ENCODE assay signal across 1 cellular context in the genomic region with DNA sequence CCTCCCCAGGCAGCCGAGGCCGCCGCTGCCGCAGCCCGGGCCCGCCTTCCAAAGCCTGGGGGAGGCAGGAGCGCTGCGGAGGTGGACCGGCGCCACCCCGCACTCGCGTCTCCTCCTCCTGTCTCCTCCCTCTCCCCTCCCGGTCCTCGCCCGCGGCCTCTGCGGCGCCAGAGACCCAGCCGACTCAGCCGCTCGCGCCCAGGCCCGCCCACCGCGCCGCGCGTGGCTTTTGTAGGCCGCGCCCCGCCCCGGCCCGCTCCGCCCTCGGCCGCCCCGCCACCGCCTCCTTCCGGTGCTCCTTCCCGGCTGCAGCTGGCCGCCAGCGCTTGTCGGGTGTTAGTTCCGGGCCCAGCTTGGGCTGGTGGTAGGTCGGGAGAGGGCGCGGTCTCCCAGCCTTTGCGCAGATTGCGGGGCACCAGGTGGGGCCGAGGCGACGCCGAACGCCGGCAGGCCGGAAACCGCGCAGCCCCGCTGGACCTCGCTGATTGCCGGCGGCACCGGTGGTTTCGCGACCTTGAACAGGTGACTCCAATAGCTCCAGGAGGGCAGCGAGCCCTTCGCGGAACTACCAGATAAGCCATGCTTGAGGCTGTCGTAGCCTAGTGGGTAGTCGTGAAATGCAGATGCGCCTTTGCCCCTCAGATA.
TF ChIP-seq lines count a peak whose summit lies in the region.

A gene with protein sequence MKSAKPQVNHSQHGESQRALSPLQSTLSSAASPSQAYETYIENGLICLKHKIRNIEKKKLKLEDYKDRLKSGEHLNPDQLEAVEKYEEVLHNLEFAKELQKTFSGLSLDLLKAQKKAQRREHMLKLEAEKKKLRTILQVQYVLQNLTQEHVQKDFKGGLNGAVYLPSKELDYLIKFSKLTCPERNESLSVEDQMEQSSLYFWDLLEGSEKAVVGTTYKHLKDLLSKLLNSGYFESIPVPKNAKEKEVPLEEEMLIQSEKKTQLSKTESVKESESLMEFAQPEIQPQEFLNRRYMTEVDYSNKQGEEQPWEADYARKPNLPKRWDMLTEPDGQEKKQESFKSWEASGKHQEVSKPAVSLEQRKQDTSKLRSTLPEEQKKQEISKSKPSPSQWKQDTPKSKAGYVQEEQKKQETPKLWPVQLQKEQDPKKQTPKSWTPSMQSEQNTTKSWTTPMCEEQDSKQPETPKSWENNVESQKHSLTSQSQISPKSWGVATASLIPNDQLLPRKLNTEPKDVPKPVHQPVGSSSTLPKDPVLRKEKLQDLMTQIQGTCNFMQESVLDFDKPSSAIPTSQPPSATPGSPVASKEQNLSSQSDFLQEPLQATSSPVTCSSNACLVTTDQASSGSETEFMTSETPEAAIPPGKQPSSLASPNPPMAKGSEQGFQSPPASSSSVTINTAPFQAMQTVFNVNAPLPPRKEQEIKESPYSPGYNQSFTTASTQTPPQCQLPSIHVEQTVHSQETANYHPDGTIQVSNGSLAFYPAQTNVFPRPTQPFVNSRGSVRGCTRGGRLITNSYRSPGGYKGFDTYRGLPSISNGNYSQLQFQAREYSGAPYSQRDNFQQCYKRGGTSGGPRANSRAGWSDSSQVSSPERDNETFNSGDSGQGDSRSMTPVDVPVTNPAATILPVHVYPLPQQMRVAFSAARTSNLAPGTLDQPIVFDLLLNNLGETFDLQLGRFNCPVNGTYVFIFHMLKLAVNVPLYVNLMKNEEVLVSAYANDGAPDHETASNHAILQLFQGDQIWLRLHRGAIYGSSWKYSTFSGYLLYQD (minus strand): TSS at position 202 of the 645 bp plus-strand sequence. CDS start 1,431 bp downstream, outside the sequence.

TF ChIP-seq in WTC11, 78 proteins besides CTCF, POLR2A, EP300 and RAD21 (continued from another document and continues in another):
- TF ChIP-seq, protein P1, sequence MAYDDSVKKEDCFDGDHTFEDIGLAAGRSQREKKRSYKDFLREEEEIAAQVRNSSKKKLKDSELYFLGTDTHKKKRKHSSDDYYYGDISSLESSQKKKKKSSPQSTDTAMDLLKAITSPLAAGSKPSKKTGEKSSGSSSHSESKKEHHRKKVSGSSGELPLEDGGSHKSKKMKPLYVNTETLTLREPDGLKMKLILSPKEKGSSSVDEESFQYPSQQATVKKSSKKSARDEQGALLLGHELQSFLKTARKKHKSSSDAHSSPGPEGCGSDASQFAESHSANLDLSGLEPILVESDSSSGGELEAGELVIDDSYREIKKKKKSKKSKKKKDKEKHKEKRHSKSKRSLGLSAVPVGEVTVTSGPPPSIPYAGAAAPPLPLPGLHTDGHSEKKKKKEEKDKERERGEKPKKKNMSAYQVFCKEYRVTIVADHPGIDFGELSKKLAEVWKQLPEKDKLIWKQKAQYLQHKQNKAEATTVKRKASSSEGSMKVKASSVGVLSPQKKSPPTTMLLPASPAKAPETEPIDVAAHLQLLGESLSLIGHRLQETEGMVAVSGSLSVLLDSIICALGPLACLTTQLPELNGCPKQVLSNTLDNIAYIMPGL (CRISPR knock-in tag; IDR thresholded peaks at IDR 0.05): peak; percentile 97
- TF ChIP-seq TCF7 (CRISPR knock-in tag; IDR thresholded peaks at IDR 0.05; ENCODE audit: low read depth): no peak
- TF ChIP-seq, protein P2, sequence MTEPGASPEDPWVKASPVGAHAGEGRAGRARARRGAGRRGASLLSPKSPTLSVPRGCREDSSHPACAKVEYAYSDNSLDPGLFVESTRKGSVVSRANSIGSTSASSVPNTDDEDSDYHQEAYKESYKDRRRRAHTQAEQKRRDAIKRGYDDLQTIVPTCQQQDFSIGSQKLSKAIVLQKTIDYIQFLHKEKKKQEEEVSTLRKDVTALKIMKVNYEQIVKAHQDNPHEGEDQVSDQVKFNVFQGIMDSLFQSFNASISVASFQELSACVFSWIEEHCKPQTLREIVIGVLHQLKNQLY (CRISPR knock-in tag; IDR thresholded peaks at IDR 0.05): 0 out of 2 replicates have a peak, but pooled peaks have one; percentile 72
- peak; percentile 46; the same call in 1 of the 2 replicates for TF ChIP-seq ZNF232 (CRISPR knock-in tag; IDR thresholded peaks at IDR 0.05)
- peak; percentile 81; the same call in 1 of the 2 replicates for TF ChIP-seq FOXK1 (CRISPR knock-in tag; IDR thresholded peaks at IDR 0.05)
- peak; percentile 72; the same call in 1 of the 2 replicates for TF ChIP-seq TEAD1 (CRISPR knock-in tag; IDR thresholded peaks at IDR 0.05)
- 0 out of 2 replicates have a peak, but pooled peaks have one; percentile 24 for TF ChIP-seq ARID4B (CRISPR knock-in tag; IDR thresholded peaks at IDR 0.05; ENCODE audit: borderline replicate concordance)
- no peak for TF ChIP-seq ZNF121 (CRISPR knock-in tag; IDR thresholded peaks at IDR 0.05)
- TF ChIP-seq AFF4 (CRISPR knock-in tag; IDR thresholded peaks at IDR 0.05; ENCODE audit: borderline replicate concordance): peak; percentile 73; the same call in 1 of the 2 replicates
- TF ChIP-seq CBFB (CRISPR knock-in tag; IDR thresholded peaks at IDR 0.05; ENCODE audit: low read depth): peak; percentile 98; the same call in 1 of the 2 replicates
- TF ChIP-seq MYBL2 (CRISPR knock-in tag; IDR thresholded peaks at IDR 0.05): peak; percentile 54; the same call in 1 of the 2 replicates
- peak; percentile 84 for TF ChIP-seq CREM (CRISPR knock-in tag; IDR thresholded peaks at IDR 0.05)
- peak; percentile 83 for TF ChIP-seq GABPB1 (CRISPR knock-in tag; IDR thresholded peaks at IDR 0.05)
- TF ChIP-seq STAT6 (CRISPR knock-in tag; conservative IDR thresholded peaks at IDR 0.05; ENCODE audit: low read depth): 0 out of 2 replicates have a peak, but pooled peaks have one; percentile 93
- TF ChIP-seq ZNF219 (CRISPR knock-in tag; IDR thresholded peaks at IDR 0.05; ENCODE audit: borderline replicate concordance): no peak
- TF ChIP-seq ERG (CRISPR knock-in tag; IDR thresholded peaks at IDR 0.05): no peak
- peak; percentile 4; the same call in 1 of the 2 replicates for TF ChIP-seq ZNF317 (CRISPR knock-in tag; IDR thresholded peaks at IDR 0.05; ENCODE audit: borderline replicate concordance, low read depth)
- peak; percentile 33; the same call in 1 of the 2 replicates for TF ChIP-seq KAT7 (CRISPR knock-in tag; IDR thresholded peaks at IDR 0.05; ENCODE audit: borderline replicate concordance)
- peak; percentile 93; the same call in 1 of the 2 replicates for TF ChIP-seq ETV6 (CRISPR knock-in tag; IDR thresholded peaks at IDR 0.05)
- peak; percentile 44; the same call in 1 of the 2 replicates for TF ChIP-seq SMAD3 (CRISPR knock-in tag; IDR thresholded peaks at IDR 0.05; ENCODE audit: borderline replicate concordance)
- TF ChIP-seq ATF3 (CRISPR knock-in tag; conservative IDR thresholded peaks at IDR 0.05): no peak
- peak; percentile 62; the same call in 1 of the 2 replicates for TF ChIP-seq NR3C1 (CRISPR knock-in tag; conservative IDR thresholded peaks at IDR 0.05; ENCODE audit: low read depth)
- TF ChIP-seq GTF2I (CRISPR knock-in tag; conservative IDR thresholded peaks at IDR 0.05): no peak
- TF ChIP-seq ZNF138 (CRISPR knock-in tag; conservative IDR thresholded peaks at IDR 0.05): peak; percentile 89; the same call in 1 of the 2 replicates
- TF ChIP-seq, protein P3, sequence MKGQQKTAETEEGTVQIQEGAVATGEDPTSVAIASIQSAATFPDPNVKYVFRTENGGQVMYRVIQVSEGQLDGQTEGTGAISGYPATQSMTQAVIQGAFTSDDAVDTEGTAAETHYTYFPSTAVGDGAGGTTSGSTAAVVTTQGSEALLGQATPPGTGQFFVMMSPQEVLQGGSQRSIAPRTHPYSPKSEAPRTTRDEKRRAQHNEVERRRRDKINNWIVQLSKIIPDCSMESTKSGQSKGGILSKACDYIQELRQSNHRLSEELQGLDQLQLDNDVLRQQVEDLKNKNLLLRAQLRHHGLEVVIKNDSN (CRISPR knock-in tag; IDR thresholded peaks at IDR 0.05): peak; percentile 53
- peak; percentile 35; the same call in 1 of the 2 replicates for TF ChIP-seq FOXP4 (CRISPR knock-in tag; IDR thresholded peaks at IDR 0.05)
